Comparison of ENCODE assay signal across 9 cellular contexts in genomic region chr6:35049885-35050284, GRCh38.
DNase-seq lines count a peak whose midpoint lies in the region; ATAC-seq and TF ChIP-seq lines count a peak whose summit lies in the region.
"Had no signal": no experiment of that assay in that cellular context is flagged by ENCODE, and none has a peak within 500 bp of the region (broad histone marks: within the 10 kb centered on the region; RNA-seq: fewer than 3 reads in every experiment).

No MANE protein-coding gene starts in this region.

- no peak for TF ChIP-seq RAD21 in SK-N-SH (IDR thresholded peaks at IDR 0.05; ENCODE audit: low read length)

- H3K27me3 ChIP-seq in HL-60 (ENCODE audit: insufficient read depth, poor library complexity, severe bottlenecking) (no peaks in the 10 kb centered on the region), SK-N-SH (ENCODE audit: insufficient read depth) (no peaks in the 10 kb centered on the region), heart right ventricle (no peaks in the 10 kb centered on the region), stomach (no peaks in the 10 kb centered on the region)

- WGBS in SK-N-SH (ENCODE audit: low lambda C conversion rate): 74% methylated on average over 6 of the region's 6 CpGs
- 34 to 52% methylated on average over 6 of the region's 6 CpGs for WGBS in heart right ventricle, 2 donors
- WGBS in stomach, 5 donors: 50 to 64% (median 51%) methylated on average over 6 of the region's 6 CpGs

- CTCF ChIA-PET in SK-N-SH (lab: Yijun Ruan, JAX): interaction anchor here (1.6 to 2.3 kb wide), 2 partner anchors 90 to 191 kb away, joined by 5 to 6 read pairs; no protein-coding TSS in a partner anchor
- CTCF ChIA-PET in activated CD8-positive, alpha-beta T cell treated with anti-CD3 and anti-CD28 coated beads for 36 hours (lab: Charles Lee): interaction anchor here (1.0 to 1.5 kb wide), 2 partner anchors 14 to 63 kb away, joined by 3 to 6 read pairs; no protein-coding TSS in a partner anchor
- CTCF ChIA-PET in activated CD4-positive, alpha-beta T cell treated with anti-CD3 and anti-CD28 coated beads, Interleukin-2, amount 10 ng/mL, durations not matched to agents 7 days and 5 days (lab: Charles Lee): interaction anchor here (1.7 kb wide), 1 partner anchor 9 kb away, joined by 4 read pairs; no protein-coding TSS in a partner anchor

- no peak for TF ChIP-seq EP300 in SK-N-SH (IDR thresholded peaks at IDR 0.05; ENCODE audit: borderline replicate concordance in 1 of 2, low read depth in 1 of 2, low read length in 1 of 2)
- TF ChIP-seq EP300 in stomach (IDR thresholded peaks at IDR 0.05): no peak

- no peak overlapping the region for H3K9ac ChIP-seq in SK-N-SH

- peak overlapping the region; percentile 95 for H3K27ac ChIP-seq in HL-60 (replicated peaks)
- H3K27ac ChIP-seq in SK-N-SH (ENCODE audit: low read depth in 2 of 2, low read length in 1 of 2): peak overlapping the region in 1 of 2 experiments; percentile 39; a peak in 2 of 4 replicates
- peak overlapping the region; percentile 49 to 93 (median 82) for H3K27ac ChIP-seq in heart right ventricle
- peak overlapping the region; percentile 16 to 86 (median 73) for H3K27ac ChIP-seq in stomach

- no peaks in the 10 kb centered on the region for H3K27me3 Mint-ChIP-seq in activated CD8-positive, alpha-beta T cell treated with anti-CD3 and anti-CD28 coated beads for 36 hours
- H3K27me3 Mint-ChIP-seq in activated CD4-positive, alpha-beta T cell treated with anti-CD3 and anti-CD28 coated beads, Interleukin-2, amount 10 ng/mL, durations not matched to agents 7 days and 5 days: no peaks in the 10 kb centered on the region
- H3K27me3 Mint-ChIP-seq: activated naive CD4-positive, alpha-beta T cell treated with anti-CD3 and anti-CD28 coated beads, Interleukin-2, amount 50 U/mL, for 24 hours had no signal

- ATAC-seq in heart right ventricle (peak in 6 of 8 donors; percentile 57 to 72 (median 64)), GM21723 (IDR thresholded peaks at IDR 0.05; ENCODE audit: unreplicated experiment) (no peak)
- ATAC-seq in activated CD8-positive, alpha-beta T cell treated with anti-CD3 and anti-CD28 coated beads for 36 hours: no peak

- POLR2A ChIA-PET in SK-N-SH (lab: Yijun Ruan, JAX): no interaction called here
- POLR2A ChIA-PET in activated CD8-positive, alpha-beta T cell treated with anti-CD3 and anti-CD28 coated beads for 36 hours (lab: Charles Lee): no interaction called here
- POLR2A ChIA-PET in activated CD4-positive, alpha-beta T cell treated with anti-CD3 and anti-CD28 coated beads, Interleukin-2, amount 10 ng/mL, durations not matched to agents 7 days and 5 days (lab: Charles Lee): no interaction called here

- intact Hi-C loops in heart right ventricle (cut with DNase I): loop anchor here in 4 of 10 donors (2.0 to 5.0 kb wide), 3 partner anchors 33 to 47 kb away; no protein-coding TSS in a partner anchor
- intact Hi-C loops in stomach (cut with DNase I; ENCODE audit: low total_unique reads): no loop called here
- intact Hi-C loops in activated CD8-positive, alpha-beta T cell treated with anti-CD3 and anti-CD28 coated beads for 36 hours (cut with micrococcal nuclease): no loop called here

- H3K9me3 Mint-ChIP-seq in activated CD8-positive, alpha-beta T cell treated with anti-CD3 and anti-CD28 coated beads for 36 hours: no peaks in the 10 kb centered on the region
- H3K9me3 Mint-ChIP-seq in activated CD4-positive, alpha-beta T cell treated with anti-CD3 and anti-CD28 coated beads, Interleukin-2, amount 10 ng/mL, durations not matched to agents 7 days and 5 days: no peaks in the 10 kb centered on the region
- H3K9me3 Mint-ChIP-seq: activated naive CD4-positive, alpha-beta T cell treated with anti-CD3 and anti-CD28 coated beads, Interleukin-2, amount 50 U/mL, for 24 hours had no signal

- peaks cover 30 to 45% of the 10 kb centered on the region in 2 experiments; a peak in 3 of 4 replicates for H3K4me1 ChIP-seq in SK-N-SH (ENCODE audit: control insufficient read depth in 1 of 2, insufficient read depth in 2 of 2, low read depth in 1 of 2, low read length in 1 of 2)
- peaks cover 50 to 97% (median 82%) of the 10 kb centered on the region in 9 donors for H3K4me1 ChIP-seq in heart right ventricle
- peaks cover 44 to 93% (median 78%) of the 10 kb centered on the region in 4 donors for H3K4me1 ChIP-seq in stomach

- no peak for TF ChIP-seq POLR2A in stomach (IDR thresholded peaks at IDR 0.05)

- H3K4me3 ChIP-seq in HL-60 (replicated peaks; ENCODE audit: insufficient read depth, low read length): no peak overlapping the region
- no peak overlapping the region for H3K4me3 ChIP-seq in SK-N-SH (ENCODE audit: low read depth in 2 of 2, low read length in 1 of 2)
- H3K4me3 ChIP-seq in heart right ventricle: no peak overlapping the region
- H3K4me3 ChIP-seq in stomach: no peak overlapping the region

- no peaks in the 10 kb centered on the region for H3F3A ChIP-seq in SK-N-SH (replicated peaks; ENCODE audit: insufficient read depth)

- peak in 1 of 2 experiments; percentile 88 for DNase-seq in HL-60 (ENCODE audit: low read depth in 1 of 2, low spot score in 1 of 2)
- DNase-seq in SK-N-SH: peak; percentile 66
- peak; percentile 67 to 72 for DNase-seq in heart right ventricle
- DNase-seq in stomach: no peak
- DNase-seq in activated CD8-positive, alpha-beta T cell treated with anti-CD3 and anti-CD28 coated beads for 36 hours: no peak
- DNase-seq in activated CD4-positive, alpha-beta T cell treated with anti-CD3 and anti-CD28 coated beads, Interleukin-2, amount 10 ng/mL, durations not matched to agents 7 days and 5 days: no peak
- no peak for DNase-seq in NAMALWA (ENCODE audit: low spot score)

- TF ChIP-seq CTCF in HL-60 (IDR thresholded peaks at IDR 0.05; ENCODE audit: insufficient read depth, low read length): no peak
- TF ChIP-seq CTCF in SK-N-SH (IDR thresholded peaks at IDR 0.05): no peak
- TF ChIP-seq CTCF in heart right ventricle (IDR thresholded peaks at IDR 0.05): no peak
- no peak for TF ChIP-seq CTCF in stomach (IDR thresholded peaks at IDR 0.05)
- no peak for TF ChIP-seq CTCF in activated CD8-positive, alpha-beta T cell treated with anti-CD3 and anti-CD28 coated beads for 36 hours (IDR thresholded peaks at IDR 0.05)

- no peak overlapping the region for H3K4me3 Mint-ChIP-seq in activated CD8-positive, alpha-beta T cell treated with anti-CD3 and anti-CD28 coated beads for 36 hours
- no peak overlapping the region for H3K4me3 Mint-ChIP-seq in activated CD4-positive, alpha-beta T cell treated with anti-CD3 and anti-CD28 coated beads, Interleukin-2, amount 10 ng/mL, durations not matched to agents 7 days and 5 days
- H3K4me3 Mint-ChIP-seq: activated naive CD4-positive, alpha-beta T cell treated with anti-CD3 and anti-CD28 coated beads, Interleukin-2, amount 50 U/mL, for 24 hours had no signal

- H3K4me2 ChIP-seq in SK-N-SH: no peak overlapping the region

- H2AFZ ChIP-seq in SK-N-SH (ENCODE audit: low read depth): no peak overlapping the region

- H3K36me3 ChIP-seq in SK-N-SH (replicated peaks in 1 of 2; ENCODE audit: control insufficient read depth in 1 of 2, insufficient read depth in 2 of 2, low read length in 1 of 2) (peaks cover 0 to 3% of the 10 kb centered on the region in 2 experiments), heart right ventricle (peaks cover 0 to 34% (median 10%) of the 10 kb centered on the region in 9 donors), stomach (peaks cover 5 to 30% (median 23%) of the 10 kb centered on the region in 4 donors)

- H3K9me3 ChIP-seq in SK-N-SH (no peaks in the 10 kb centered on the region), heart right ventricle (no peaks in the 10 kb centered on the region), stomach (no peaks in the 10 kb centered on the region)

- H3K79me2 ChIP-seq in SK-N-SH (ENCODE audit: insufficient read depth): no peaks in the 10 kb centered on the region

- no peak overlapping the region for H3K27ac Mint-ChIP-seq in activated CD8-positive, alpha-beta T cell treated with anti-CD3 and anti-CD28 coated beads for 36 hours
- H3K27ac Mint-ChIP-seq in activated CD4-positive, alpha-beta T cell treated with anti-CD3 and anti-CD28 coated beads, Interleukin-2, amount 10 ng/mL, durations not matched to agents 7 days and 5 days: no peak overlapping the region
- H3K27ac Mint-ChIP-seq: activated naive CD4-positive, alpha-beta T cell treated with anti-CD3 and anti-CD28 coated beads, Interleukin-2, amount 50 U/mL, for 24 hours had no signal

- no peaks in the 10 kb centered on the region for H4K20me1 ChIP-seq in SK-N-SH (ENCODE audit: insufficient read depth)

- peaks cover 5% of the 10 kb centered on the region for H3K4me1 Mint-ChIP-seq in activated CD8-positive, alpha-beta T cell treated with anti-CD3 and anti-CD28 coated beads for 36 hours (ENCODE audit: low read depth)
- H3K4me1 Mint-ChIP-seq in activated CD4-positive, alpha-beta T cell treated with anti-CD3 and anti-CD28 coated beads, Interleukin-2, amount 10 ng/mL, durations not matched to agents 7 days and 5 days: peaks cover 7% of the 10 kb centered on the region
- H3K4me1 Mint-ChIP-seq: activated naive CD4-positive, alpha-beta T cell treated with anti-CD3 and anti-CD28 coated beads, Interleukin-2, amount 50 U/mL, for 24 hours had no signal

- H3K36me3 Mint-ChIP-seq in activated CD8-positive, alpha-beta T cell treated with anti-CD3 and anti-CD28 coated beads for 36 hours (ENCODE audit: low read depth): no peaks in the 10 kb centered on the region
- H3K36me3 Mint-ChIP-seq in activated CD4-positive, alpha-beta T cell treated with anti-CD3 and anti-CD28 coated beads, Interleukin-2, amount 10 ng/mL, durations not matched to agents 7 days and 5 days (ENCODE audit: low read depth): no peaks in the 10 kb centered on the region
- H3K36me3 Mint-ChIP-seq: activated naive CD4-positive, alpha-beta T cell treated with anti-CD3 and anti-CD28 coated beads, Interleukin-2, amount 50 U/mL, for 24 hours had no signal

- H3K9me2 ChIP-seq in SK-N-SH: no peaks in the 10 kb centered on the region

TF ChIP-seq in SK-N-SH, 30 proteins besides CTCF, POLR2A, EP300 and RAD21 (continues in another document):
- TF ChIP-seq ELF1 (IDR thresholded peaks at IDR 0.05): no peak
- TF ChIP-seq ZBTB33 (IDR thresholded peaks at IDR 0.05; ENCODE audit: borderline replicate concordance, low read depth): no peak

Comparison
In these comparisons a context has a peak if more than half of its experiments do, and no peak if none do; other contexts are left out.
1. DNase-seq: peak in SK-N-SH (single experiment) and heart right ventricle (2 of 2); none in stomach (single experiment), activated CD8-positive, alpha-beta T cell treated with anti-CD3 and anti-CD28 coated beads for 36 hours (single experiment), activated CD4-positive, alpha-beta T cell treated with anti-CD3 and anti-CD28 coated beads, Interleukin-2, amount 10 ng/mL, durations not matched to agents 7 days and 5 days (single experiment) and NAMALWA (single experiment).
2. ATAC-seq: peak in heart right ventricle (6 of 8); none in activated CD8-positive, alpha-beta T cell treated with anti-CD3 and anti-CD28 coated beads for 36 hours (single experiment) and GM21723 (single experiment).